12 cellular contexts compared by ENCODE assay signal in the genomic region with DNA sequence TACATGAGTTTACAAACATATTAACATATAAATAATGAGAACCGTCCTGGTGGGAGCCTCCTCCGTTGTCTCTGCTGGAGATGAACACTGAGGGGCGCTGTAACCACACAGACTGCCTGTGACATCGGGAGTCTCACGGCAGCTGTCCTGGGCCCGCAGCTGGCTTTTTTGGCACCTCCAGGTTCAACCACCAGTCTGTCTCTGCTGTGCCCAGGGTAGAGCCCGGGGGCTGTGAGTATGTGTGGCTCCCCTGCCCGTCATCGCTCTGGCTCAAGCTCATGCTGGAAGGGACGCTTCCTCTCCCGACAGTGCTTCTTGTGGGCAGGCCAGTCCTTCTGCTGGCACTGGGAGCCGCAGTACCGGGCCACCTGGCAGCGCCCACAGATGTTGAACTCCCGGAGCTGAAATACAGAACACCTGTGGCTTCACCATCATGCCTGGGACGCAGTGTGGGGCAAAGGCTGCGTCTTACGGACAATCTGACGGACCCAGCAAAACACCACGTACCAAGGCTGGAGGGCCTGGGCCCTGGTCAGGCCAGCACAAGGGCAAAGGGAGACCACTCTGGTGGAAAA. TPM values are rescaled to one million over a fixed set of nuclear protein-coding genes. Genes with fewer than 3 reads are reported as not detected.
A peak's percentile ranks its signal among the peaks of the same experiment; 100 is the strongest.
DNase-seq lines count a peak whose midpoint lies in the region; ATAC-seq and TF ChIP-seq lines count a peak whose summit lies in the region.
"Had no signal": no experiment of that assay in that cellular context is flagged by ENCODE, and none has a peak within 500 bp of the region (broad histone marks: within the 10 kb centered on the region; RNA-seq: fewer than 3 reads in every experiment).

No MANE protein-coding gene starts in this region.

- H4K20me1 ChIP-seq in Karpas-422 (ENCODE audit: insufficient read depth, low read depth, low read length) (peaks cover 17% of the 10 kb centered on the region; the same call in 1 of the 2 replicates), neural cell (ENCODE audit: insufficient read depth) (no peaks in the 10 kb centered on the region)

- no peak overlapping the region for H3K9ac ChIP-seq in Karpas-422 (ENCODE audit: low read length)
- no peak overlapping the region for H3K9ac ChIP-seq in neural cell (ENCODE audit: low read length)

- H3K4me2 ChIP-seq in Karpas-422 (ENCODE audit: low read depth, low read length, poor library complexity, severe bottlenecking): no peak overlapping the region
- H3K4me2 ChIP-seq in neural cell (ENCODE audit: low read length): no peak overlapping the region

- H2AFZ ChIP-seq in Karpas-422 (ENCODE audit: low read length) (no peak overlapping the region), neural cell (ENCODE audit: low read depth, low read length) (no peak overlapping the region)

- peak; percentile 66 for DNase-seq in DMS53 (lab: John Stamatoyannopoulos, UW)
- DNase-seq in DMS53 treated with DMSO at 0.1 percent for 48 hours (lab: John Stamatoyannopoulos, UW; ENCODE audit: unreplicated experiment): no peak
- DNase-seq in Karpas-422: peak; percentile 72
- DNase-seq in T47D (ENCODE audit: low read depth in 1 of 2, low spot score in 1 of 2): peak; percentile 40 to 69
- DNase-seq in COR-L47 (lab: John Stamatoyannopoulos, UW): no peak
- DNase-seq: caudate nucleus, NCI-H2171 treated with DMSO at 0.1 percent for 48 hours had no signal

- in situ Hi-C loops in T47D (cut with HindIII; ENCODE audit: low pct_unique_long_range_greater_than_20kb, low sequenced_read_pairs): no loop called here

- no peaks in the 10 kb centered on the region for H3K27me3 ChIP-seq in Karpas-422 (ENCODE audit: low read length)
- no peaks in the 10 kb centered on the region for H3K27me3 ChIP-seq in neural cell (ENCODE audit: insufficient read depth, low read depth, low read length)
- H3K27me3 ChIP-seq: thyroid gland had no signal

- H3K9me3 ChIP-seq in Karpas-422 (ENCODE audit: low read length): no peaks in the 10 kb centered on the region
- H3K9me3 ChIP-seq in neural cell (ENCODE audit: low read length): no peaks in the 10 kb centered on the region
- H3K9me3 ChIP-seq: thyroid gland had no signal

- TF ChIP-seq EP300 in neural cell (conservative IDR thresholded peaks at IDR 0.05; ENCODE audit: poor library complexity, severe bottlenecking): no peak

- H3K36me3 ChIP-seq in Karpas-422 (ENCODE audit: insufficient read depth, low read length) (peaks cover 8% of the 10 kb centered on the region), neural cell (ENCODE audit: insufficient read depth, low read length) (no peaks in the 10 kb centered on the region)

- no peaks in the 10 kb centered on the region for H3F3A ChIP-seq in neural cell (ENCODE audit: insufficient read depth, low read length, poor library complexity, severe bottlenecking)

- peak; percentile 42 for TF ChIP-seq RAD21 in neural cell (conservative IDR thresholded peaks at IDR 0.05)

- H3K27ac ChIP-seq in Karpas-422 (ENCODE audit: low read length) (no peak overlapping the region), neural cell (ENCODE audit: low read length) (no peak overlapping the region)
- H3K27ac ChIP-seq: thyroid gland had no signal

- no peak for ATAC-seq in HG02840 (IDR thresholded peaks at IDR 0.05; ENCODE audit: low FRiP score, unreplicated experiment)
- no peak for ATAC-seq in GM18498 (IDR thresholded peaks at IDR 0.05; ENCODE audit: unreplicated experiment)
- ATAC-seq: activated CD4-positive, CD25-positive, alpha-beta regulatory T cell treated with anti-CD3 and anti-CD28 coated beads, Interleukin-2, amount 50 U/mL, for 24 hours had no signal

- H3K79me2 ChIP-seq in Karpas-422 (ENCODE audit: low read length): peaks cover 23% of the 10 kb centered on the region
- peaks cover 7% of the 10 kb centered on the region for H3K79me2 ChIP-seq in neural cell (replicated peaks; ENCODE audit: insufficient read depth, low read length)

- TF ChIP-seq CTCF in neural cell (IDR thresholded peaks at IDR 0.05; ENCODE audit: poor library complexity, severe bottlenecking): no peak

- H3K4me3 ChIP-seq in Karpas-422 (ENCODE audit: low read length) (no peak overlapping the region), neural cell (ENCODE audit: low read length) (no peak overlapping the region)
- H3K4me3 ChIP-seq: thyroid gland had no signal

- H3K4me1 ChIP-seq in Karpas-422 (ENCODE audit: low read length): peaks cover 7% of the 10 kb centered on the region

- H3K9me2 ChIP-seq in Karpas-422 (replicated peaks; ENCODE audit: insufficient read depth, low read length) (no peaks in the 10 kb centered on the region), neural cell (ENCODE audit: insufficient read depth, low read length) (no peaks in the 10 kb centered on the region)

TF ChIP-seq in neural cell, 6 proteins besides CTCF, POLR2A, EP300 and RAD21:
- TF ChIP-seq POLR2AphosphoS5 (IDR thresholded peaks at IDR 0.05) (no peak), SMC3 (conservative IDR thresholded peaks at IDR 0.05; ENCODE audit: poor library complexity) (no peak), MXI1 (conservative IDR thresholded peaks at IDR 0.05; ENCODE audit: poor library complexity, severe bottlenecking) (no peak), TAF1 (IDR thresholded peaks at IDR 0.05; ENCODE audit: low read depth) (no peak)
- TF ChIP-seq, protein P1, sequence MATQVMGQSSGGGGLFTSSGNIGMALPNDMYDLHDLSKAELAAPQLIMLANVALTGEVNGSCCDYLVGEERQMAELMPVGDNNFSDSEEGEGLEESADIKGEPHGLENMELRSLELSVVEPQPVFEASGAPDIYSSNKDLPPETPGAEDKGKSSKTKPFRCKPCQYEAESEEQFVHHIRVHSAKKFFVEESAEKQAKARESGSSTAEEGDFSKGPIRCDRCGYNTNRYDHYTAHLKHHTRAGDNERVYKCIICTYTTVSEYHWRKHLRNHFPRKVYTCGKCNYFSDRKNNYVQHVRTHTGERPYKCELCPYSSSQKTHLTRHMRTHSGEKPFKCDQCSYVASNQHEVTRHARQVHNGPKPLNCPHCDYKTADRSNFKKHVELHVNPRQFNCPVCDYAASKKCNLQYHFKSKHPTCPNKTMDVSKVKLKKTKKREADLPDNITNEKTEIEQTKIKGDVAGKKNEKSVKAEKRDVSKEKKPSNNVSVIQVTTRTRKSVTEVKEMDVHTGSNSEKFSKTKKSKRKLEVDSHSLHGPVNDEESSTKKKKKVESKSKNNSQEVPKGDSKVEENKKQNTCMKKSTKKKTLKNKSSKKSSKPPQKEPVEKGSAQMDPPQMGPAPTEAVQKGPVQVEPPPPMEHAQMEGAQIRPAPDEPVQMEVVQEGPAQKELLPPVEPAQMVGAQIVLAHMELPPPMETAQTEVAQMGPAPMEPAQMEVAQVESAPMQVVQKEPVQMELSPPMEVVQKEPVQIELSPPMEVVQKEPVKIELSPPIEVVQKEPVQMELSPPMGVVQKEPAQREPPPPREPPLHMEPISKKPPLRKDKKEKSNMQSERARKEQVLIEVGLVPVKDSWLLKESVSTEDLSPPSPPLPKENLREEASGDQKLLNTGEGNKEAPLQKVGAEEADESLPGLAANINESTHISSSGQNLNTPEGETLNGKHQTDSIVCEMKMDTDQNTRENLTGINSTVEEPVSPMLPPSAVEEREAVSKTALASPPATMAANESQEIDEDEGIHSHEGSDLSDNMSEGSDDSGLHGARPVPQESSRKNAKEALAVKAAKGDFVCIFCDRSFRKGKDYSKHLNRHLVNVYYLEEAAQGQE (IDR thresholded peaks at IDR 0.05; ENCODE audit: borderline replicate concordance): no peak

RNA-seq across cellular contexts. Expression of a gene that starts 3.6 kb away (rescaled TPM):
- 27.5 and 44.3 TPM in 2 replicates for total RNA-seq in Karpas-422 (2014; rRNA removed; shearing (Covaris generic); ENCODE audit: low replicate concordance)
- 145 and 195 TPM in 2 replicates for polyA plus RNA-seq in neural cell
- 46.2 and 52.8 TPM in 2 replicates for polyA minus RNA-seq in neural cell

RNA-seq across cellular contexts. Expression of a gene that starts 7.9 kb away (rescaled TPM):
- total RNA-seq in Karpas-422 (2014; rRNA removed; shearing (Covaris generic); ENCODE audit: low replicate concordance): 18.8 and 34.4 TPM in 2 replicates
- polyA plus RNA-seq in neural cell: 54.8 and 62.4 TPM in 2 replicates
- polyA minus RNA-seq in neural cell: 25.9 and 28.7 TPM in 2 replicates

RNA-seq across cellular contexts. Expression of a gene that starts 23.1 kb away (rescaled TPM):
- total RNA-seq in Karpas-422 (2014; rRNA removed; shearing (Covaris generic); ENCODE audit: low replicate concordance): 36.0 and 47.7 TPM in 2 replicates
- 53.4 and 55.1 TPM in 2 replicates for polyA plus RNA-seq in neural cell
- polyA minus RNA-seq in neural cell: 12.8 and 16.3 TPM in 2 replicates

RNA-seq across cellular contexts. Expression of a gene that starts 30.7 kb away (rescaled TPM):
- total RNA-seq in Karpas-422 (2014; rRNA removed; shearing (Covaris generic); ENCODE audit: low replicate concordance): 46.9 and 115 TPM in 2 replicates
- polyA plus RNA-seq in neural cell: 60.5 and 66.9 TPM in 2 replicates
- polyA minus RNA-seq in neural cell: 13.5 and 15.6 TPM in 2 replicates

RNA-seq across cellular contexts. Expression of a gene that starts 32.2 kb away (rescaled TPM):
- 1.8 and 3.3 TPM in 2 replicates for total RNA-seq in Karpas-422 (2014; rRNA removed; shearing (Covaris generic); ENCODE audit: low replicate concordance)
- 0.72 and 0.84 TPM in 2 replicates for polyA plus RNA-seq in neural cell
- polyA minus RNA-seq in neural cell: 0.73 and 1.0 TPM in 2 replicates

Comparison
In these comparisons a context has a peak if more than half of its experiments do, and no peak if none do; other contexts are left out.
1. DNase-seq: peak in DMS53 (single experiment), Karpas-422 (single experiment) and T47D (2 of 2); none in DMS53 treated with DMSO at 0.1 percent for 48 hours (single experiment) and COR-L47 (single experiment).